ENCODE assay signal across 8 cellular contexts in genomic region chr18:68676913-68677312, GRCh38. TPM values are rescaled to one million over a fixed set of nuclear protein-coding genes. Genes with fewer than 3 reads are reported as not detected.
DNase-seq lines count a peak whose midpoint lies in the region; ATAC-seq and TF ChIP-seq lines count a peak whose summit lies in the region.
"Had no signal": no experiment of that assay in that cellular context is flagged by ENCODE, and none has a peak within 500 bp of the region (broad histone marks: within the 10 kb centered on the region; RNA-seq: fewer than 3 reads in every experiment).

No MANE protein-coding gene starts in this region.

- H3K9ac ChIP-seq in MM.1S (ENCODE audit: low read length): no peak overlapping the region

- H3K9me3 ChIP-seq in MM.1S (replicated peaks; ENCODE audit: insufficient read depth, low read length) (no peaks in the 10 kb centered on the region), mucosa of descending colon (no peaks in the 10 kb centered on the region)

- no peaks in the 10 kb centered on the region for H4K20me1 ChIP-seq in MM.1S (ENCODE audit: insufficient read depth, low read length)

- H3K36me3 ChIP-seq in MM.1S (replicated peaks; ENCODE audit: insufficient read depth, low read length) (peaks cover 2% of the 10 kb centered on the region; the same call in 1 of the 2 replicates), mucosa of descending colon (ENCODE audit: low read depth) (no peaks in the 10 kb centered on the region)

- H3K4me2 ChIP-seq in MM.1S (ENCODE audit: low read depth, low read length): 0 out of 2 replicates have a peak overlapping the region, but pooled peaks have one; percentile 12

- peaks cover 9% of the 10 kb centered on the region; the same call in 1 of the 2 replicates for H3F3A ChIP-seq in MM.1S (ENCODE audit: insufficient read depth, low read length)

- H3K4me1 ChIP-seq in MM.1S (ENCODE audit: low read length) (peaks cover 9% of the 10 kb centered on the region), mucosa of descending colon (ENCODE audit: low read depth) (no peaks in the 10 kb centered on the region)

- no peaks in the 10 kb centered on the region for H3K79me2 ChIP-seq in MM.1S (ENCODE audit: low read length)

- TF ChIP-seq CTCF in MM.1S (IDR thresholded peaks at IDR 0.05; ENCODE audit: low read length) (peak; percentile 72), mucosa of descending colon (IDR thresholded peaks at IDR 0.05) (no peak)

- intact Hi-C loops in mucosa of descending colon (cut with DNase I, micrococcal nuclease): no loop called here
- intact Hi-C loops in posterior vena cava (cut with DNase I): no loop called here

- H2AFZ ChIP-seq in MM.1S (ENCODE audit: low read length): no peak overlapping the region

- peak overlapping the region; percentile 12; the same call in 1 of the 2 replicates for H3K27ac ChIP-seq in MM.1S (ENCODE audit: low read length)

- ATAC-seq in GM18858 (IDR thresholded peaks at IDR 0.05; ENCODE audit: unreplicated experiment): peak; percentile 88
- peak; percentile 82 for ATAC-seq in GM21786 (IDR thresholded peaks at IDR 0.05; ENCODE audit: unreplicated experiment)
- ATAC-seq in mucosa of descending colon: peak; percentile 8

- H3K27me3 ChIP-seq in MM.1S (replicated peaks; ENCODE audit: insufficient read depth, low read length): no peaks in the 10 kb centered on the region

- no peak overlapping the region for H3K4me3 ChIP-seq in MM.1S (ENCODE audit: low read length)
- H3K4me3 ChIP-seq in mucosa of descending colon: no peak overlapping the region

- DNase-seq in MM.1S (peak; percentile 81), mucosa of descending colon (no peak), posterior vena cava (ENCODE audit: low spot score) (no peak), A172 (ENCODE audit: low spot score) (no peak), activated gamma-delta T cell (lab: John Stamatoyannopoulos, UW) (no peak)
- DNase-seq: activated CD4-positive, alpha-beta memory T cell treated with anti-CD3 and anti-CD28 coated beads for 36 hours had no signal

- no peaks in the 10 kb centered on the region for H3K9me2 ChIP-seq in MM.1S (replicated peaks; ENCODE audit: insufficient read depth, low read length)

RNA-seq across cellular contexts. Expression of gene TMX3, which starts 38.0 kb away (rescaled TPM):
- total RNA-seq in mucosa of descending colon: 10 to 100 TPM; 28.0 to 32.4 (median 31.0) TPM
- 10 to 100 TPM; 41.8 to 44.0 TPM for total RNA-seq in posterior vena cava
- total RNA-seq in A172 (2014; rRNA removed; shearing (Covaris generic)): 24.7 and 36.2 TPM in 2 replicates

Comparison
In these comparisons a context has a peak if more than half of its experiments do, and no peak if none do; other contexts are left out.
1. ATAC-seq: peak in every context shown above with its lines; median percentile 88 in GM18858; 82 in GM21786; 8 in mucosa of descending colon.